ENCODE assay signal across 1 cellular context in the genomic region with DNA sequence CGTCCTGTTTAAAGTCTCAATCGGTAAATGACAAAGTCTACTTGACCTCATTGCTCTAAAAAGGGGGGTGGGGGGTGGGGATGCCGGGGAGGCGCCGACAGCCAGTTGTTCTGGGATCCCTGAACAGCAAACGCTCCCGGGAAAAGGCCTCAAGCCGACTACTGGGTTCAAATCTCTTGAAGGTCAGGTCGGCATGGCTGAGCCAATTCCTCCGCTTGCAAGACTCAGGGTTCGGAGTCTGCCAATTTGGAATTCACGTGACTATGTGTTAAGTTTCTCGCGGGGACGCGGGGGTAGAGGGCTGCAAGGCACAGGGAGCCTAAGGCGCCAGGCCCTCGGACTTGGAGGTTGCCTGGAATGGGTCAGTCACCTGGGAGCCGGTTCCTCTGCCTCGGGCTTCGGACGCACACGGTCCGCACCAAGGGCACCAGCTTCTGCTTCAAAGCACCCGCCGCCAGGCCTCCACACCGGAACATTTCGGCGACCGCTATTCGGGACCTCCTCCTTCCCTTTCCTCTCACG.
A peak's percentile ranks its signal among the peaks of the same experiment; 100 is the strongest.
TF ChIP-seq lines count a peak whose summit lies in the region.

No MANE protein-coding gene starts in this region.

TF ChIP-seq in HEK293, 187 proteins besides CTCF, POLR2A, EP300 and RAD21 (continued from another document):
- TF ChIP-seq ZSCAN23 (tag by site-specific recombination; IDR thresholded peaks at IDR 0.05) (0 out of 2 replicates have a peak, but pooled peaks have one; percentile 32), ZNF670 (tag by site-specific recombination; IDR thresholded peaks at IDR 0.05; ENCODE audit: low read depth) (no peak), ZNF19 (tag by site-specific recombination; IDR thresholded peaks at IDR 0.05; ENCODE audit: low read depth) (no peak), RBAK (tag by site-specific recombination; IDR thresholded peaks at IDR 0.05) (no peak), KLF1 (tag by site-specific recombination; IDR thresholded peaks at IDR 0.05) (no peak), ZNF10 (tag by site-specific recombination; IDR thresholded peaks at IDR 0.05) (no peak), ZNF175 (tag by site-specific recombination; IDR thresholded peaks at IDR 0.05) (no peak), ZIC2 (tag by site-specific recombination; IDR thresholded peaks at IDR 0.05) (no peak), ZNF629 (tag by site-specific recombination; IDR thresholded peaks at IDR 0.05) (no peak), ZNF510 (tag by site-specific recombination; IDR thresholded peaks at IDR 0.05; ENCODE audit: insufficient replicate concordance) (no peak), SETDB1 (IDR thresholded peaks at IDR 0.05; ENCODE audit: insufficient read length, low read length) (no peak), REPIN1 (tag by site-specific recombination; IDR thresholded peaks at IDR 0.05; ENCODE audit: low read depth) (no peak), ZNF146 (tag by site-specific recombination; IDR thresholded peaks at IDR 0.05) (no peak), ZNF324 (tag by site-specific recombination; IDR thresholded peaks at IDR 0.05) (no peak), ZNF792 (tag by site-specific recombination; IDR thresholded peaks at IDR 0.05) (no peak), ZNF707 (tag by site-specific recombination; IDR thresholded peaks at IDR 0.05) (no peak), SALL2 (tag by site-specific recombination; IDR thresholded peaks at IDR 0.05; ENCODE audit: borderline replicate concordance) (no peak), YY2 (tag by site-specific recombination; IDR thresholded peaks at IDR 0.05) (no peak), ZNF571 (tag by site-specific recombination; IDR thresholded peaks at IDR 0.05) (no peak), TRIM28 (IDR thresholded peaks at IDR 0.05; ENCODE audit: borderline replicate concordance, low read length) (no peak), ZFP37 (tag by site-specific recombination; IDR thresholded peaks at IDR 0.05) (peak; percentile 57; the same call in 1 of the 2 replicates)
- TF ChIP-seq, protein P1, sequence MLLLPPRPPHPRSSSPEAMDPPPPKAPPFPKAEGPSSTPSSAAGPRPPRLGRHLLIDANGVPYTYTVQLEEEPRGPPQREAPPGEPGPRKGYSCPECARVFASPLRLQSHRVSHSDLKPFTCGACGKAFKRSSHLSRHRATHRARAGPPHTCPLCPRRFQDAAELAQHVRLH (tag by site-specific recombination; IDR thresholded peaks at IDR 0.05), result 0 out of 2 replicates have a peak, but pooled peaks have one; percentile 21
- TF ChIP-seq, protein P2, sequence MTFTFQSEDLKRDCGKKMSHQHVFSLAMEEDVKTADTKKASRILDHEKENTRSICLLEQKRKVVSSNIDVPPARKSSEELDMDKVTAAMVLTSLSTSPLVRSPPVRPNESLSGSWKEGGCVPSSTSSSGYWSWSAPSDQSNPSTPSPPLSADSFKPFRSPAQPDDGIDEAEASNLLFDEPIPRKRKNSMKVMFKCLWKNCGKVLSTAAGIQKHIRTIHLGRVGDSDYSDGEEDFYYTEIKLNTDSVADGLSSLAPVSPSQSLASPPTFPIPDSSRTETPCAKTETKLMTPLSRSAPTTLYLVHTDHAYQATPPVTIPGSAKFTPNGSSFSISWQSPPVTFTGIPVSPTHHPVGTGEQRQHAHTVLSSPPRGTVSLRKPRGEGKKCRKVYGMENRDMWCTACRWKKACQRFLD (tag by site-specific recombination; IDR thresholded peaks at IDR 0.05), result no peak
- TF ChIP-seq, protein P3, sequence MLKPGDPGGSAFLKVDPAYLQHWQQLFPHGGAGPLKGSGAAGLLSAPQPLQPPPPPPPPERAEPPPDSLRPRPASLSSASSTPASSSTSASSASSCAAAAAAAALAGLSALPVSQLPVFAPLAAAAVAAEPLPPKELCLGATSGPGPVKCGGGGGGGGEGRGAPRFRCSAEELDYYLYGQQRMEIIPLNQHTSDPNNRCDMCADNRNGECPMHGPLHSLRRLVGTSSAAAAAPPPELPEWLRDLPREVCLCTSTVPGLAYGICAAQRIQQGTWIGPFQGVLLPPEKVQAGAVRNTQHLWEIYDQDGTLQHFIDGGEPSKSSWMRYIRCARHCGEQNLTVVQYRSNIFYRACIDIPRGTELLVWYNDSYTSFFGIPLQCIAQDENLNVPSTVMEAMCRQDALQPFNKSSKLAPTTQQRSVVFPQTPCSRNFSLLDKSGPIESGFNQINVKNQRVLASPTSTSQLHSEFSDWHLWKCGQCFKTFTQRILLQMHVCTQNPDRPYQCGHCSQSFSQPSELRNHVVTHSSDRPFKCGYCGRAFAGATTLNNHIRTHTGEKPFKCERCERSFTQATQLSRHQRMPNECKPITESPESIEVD (tag by site-specific recombination; IDR thresholded peaks at IDR 0.05), result no peak
- TF ChIP-seq, protein P4, sequence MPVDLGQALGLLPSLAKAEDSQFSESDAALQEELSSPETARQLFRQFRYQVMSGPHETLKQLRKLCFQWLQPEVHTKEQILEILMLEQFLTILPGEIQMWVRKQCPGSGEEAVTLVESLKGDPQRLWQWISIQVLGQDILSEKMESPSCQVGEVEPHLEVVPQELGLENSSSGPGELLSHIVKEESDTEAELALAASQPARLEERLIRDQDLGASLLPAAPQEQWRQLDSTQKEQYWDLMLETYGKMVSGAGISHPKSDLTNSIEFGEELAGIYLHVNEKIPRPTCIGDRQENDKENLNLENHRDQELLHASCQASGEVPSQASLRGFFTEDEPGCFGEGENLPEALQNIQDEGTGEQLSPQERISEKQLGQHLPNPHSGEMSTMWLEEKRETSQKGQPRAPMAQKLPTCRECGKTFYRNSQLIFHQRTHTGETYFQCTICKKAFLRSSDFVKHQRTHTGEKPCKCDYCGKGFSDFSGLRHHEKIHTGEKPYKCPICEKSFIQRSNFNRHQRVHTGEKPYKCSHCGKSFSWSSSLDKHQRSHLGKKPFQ (tag by site-specific recombination; IDR thresholded peaks at IDR 0.05), result no peak
